Comparison of ENCODE assay signal across 1 cellular context in genomic region chr2:83051538-83052192, GRCh38.
A peak's percentile ranks its signal among the peaks of the same experiment; 100 is the strongest.
TF ChIP-seq lines count a peak whose summit lies in the region.

No MANE protein-coding gene starts in this region.

TF ChIP-seq in K562, 482 proteins besides CTCF, POLR2A, EP300 and RAD21:
- peak; percentile 19 for TF ChIP-seq MEIS2 (IDR thresholded peaks at IDR 0.05; ENCODE audit: partially characterized antibody)
- TF ChIP-seq KHSRP (IDR thresholded peaks at IDR 0.05) = no peak
- no peak for TF ChIP-seq BDP1 (IDR thresholded peaks at IDR 0.05; ENCODE audit: insufficient read depth, insufficient read length)
